ENCODE assay signal across 13 cellular contexts in the genomic region with DNA sequence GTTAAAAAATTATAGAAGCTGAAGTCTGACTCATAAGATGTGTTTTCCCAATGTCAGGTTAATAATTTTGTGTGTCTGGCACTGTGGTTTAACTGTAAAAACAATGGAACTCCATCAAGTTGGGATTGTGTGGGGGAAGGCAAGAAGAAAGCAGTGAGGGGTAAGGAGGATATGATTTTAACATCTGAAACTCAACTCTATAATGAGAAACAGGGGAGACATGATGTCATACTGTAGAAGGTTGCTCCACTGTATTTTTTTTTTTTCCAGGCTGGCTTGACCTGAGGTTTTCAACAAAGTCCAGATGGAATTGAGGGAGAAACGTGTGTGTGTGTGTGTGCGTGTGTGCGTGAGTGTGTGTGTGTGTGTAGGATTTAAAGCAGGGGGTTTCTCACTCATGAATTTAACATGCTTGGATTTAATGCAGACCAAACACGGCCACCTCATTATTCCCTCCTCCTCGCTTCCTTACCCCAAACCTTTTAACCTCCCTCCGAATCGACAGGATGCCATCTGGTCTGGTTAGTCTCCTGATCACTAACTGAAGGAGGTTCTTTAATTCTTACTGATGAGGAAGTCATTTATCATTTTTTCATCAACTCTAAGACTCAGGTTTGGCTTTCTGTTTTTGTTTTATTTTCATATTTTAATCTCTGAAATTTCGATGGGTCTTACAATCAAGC.
A peak's percentile ranks its signal among the peaks of the same experiment; 100 is the strongest.
DNase-seq lines count a peak whose midpoint lies in the region; ATAC-seq, FAIRE-seq and TF ChIP-seq lines count a peak whose summit lies in the region.
"Had no signal": no experiment of that assay in that cellular context is flagged by ENCODE, and none has a peak within 500 bp of the region (broad histone marks: within the 10 kb centered on the region; RNA-seq: fewer than 3 reads in every experiment).

No MANE protein-coding gene starts in this region.

- H3K27ac ChIP-seq in astrocyte (ENCODE audit: low read depth, low read length), result no peak overlapping the region
- no peak overlapping the region for H3K27ac ChIP-seq in A673 (ENCODE audit: low read depth, low read length, poor library complexity, severe bottlenecking)
- H3K27ac ChIP-seq: uterus had no signal

- H3K36me3 ChIP-seq in astrocyte (ENCODE audit: insufficient read depth, low read length) (no peaks in the 10 kb centered on the region), kidney epithelial cell (ENCODE audit: control insufficient read depth, insufficient read depth, low read length) (no peaks in the 10 kb centered on the region), A673 (ENCODE audit: insufficient read depth, low read length, poor library complexity, severe bottlenecking) (no peaks in the 10 kb centered on the region)
- H3K36me3 ChIP-seq: uterus had no signal

- CTCF ChIA-PET in A673 (lab: Charles Lee), result no interaction called here
- CTCF ChIA-PET in activated CD4-positive, alpha-beta memory T cell treated with anti-CD3 and anti-CD28 coated beads for 36 hours (lab: Charles Lee), result interaction anchor here (0.6 kb wide), 1 partner anchor 22 kb away, joined by 3 read pairs; no protein-coding TSS in a partner anchor

- peak overlapping the region; percentile 76 for H3K4me2 ChIP-seq in astrocyte (ENCODE audit: low read length)

- H3K4me3 Mint-ChIP-seq in astrocyte (ENCODE audit: unreplicated experiment), result no peak overlapping the region
- no peak overlapping the region for H3K4me3 Mint-ChIP-seq in activated CD4-positive, alpha-beta memory T cell treated with anti-CD3 and anti-CD28 coated beads for 36 hours
- no peak overlapping the region for H3K4me3 Mint-ChIP-seq in activated naive CD8-positive, alpha-beta T cell treated with anti-CD3 and anti-CD28 coated beads, Interleukin-2, amount 50 U/mL, for 24 hours

- H3K36me3 Mint-ChIP-seq in astrocyte (ENCODE audit: low read depth, unreplicated experiment), result no peaks in the 10 kb centered on the region
- H3K36me3 Mint-ChIP-seq in activated CD4-positive, alpha-beta memory T cell treated with anti-CD3 and anti-CD28 coated beads for 36 hours, result no peaks in the 10 kb centered on the region
- H3K36me3 Mint-ChIP-seq in activated naive CD8-positive, alpha-beta T cell treated with anti-CD3 and anti-CD28 coated beads, Interleukin-2, amount 50 U/mL, for 24 hours (ENCODE audit: low read depth), result no peaks in the 10 kb centered on the region

- H3K27me3 ChIP-seq in astrocyte (ENCODE audit: insufficient read depth, low read length) (no peaks in the 10 kb centered on the region), kidney epithelial cell (ENCODE audit: control insufficient read depth, insufficient read depth, low read length) (no peaks in the 10 kb centered on the region), A673 (replicated peaks; ENCODE audit: insufficient read depth, low read depth, low read length, poor library complexity) (no peaks in the 10 kb centered on the region)
- H3K27me3 ChIP-seq: uterus had no signal

- no peak for ATAC-seq in activated naive CD8-positive, alpha-beta T cell treated with anti-CD3 and anti-CD28 coated beads, Interleukin-2, amount 50 U/mL, for 24 hours
- ATAC-seq: left ventricle myocardium superior had no signal

- H3K79me2 ChIP-seq in astrocyte (ENCODE audit: insufficient read depth, low read length), result no peaks in the 10 kb centered on the region

- H3K4me1 Mint-ChIP-seq in astrocyte (ENCODE audit: low read depth, unreplicated experiment), result peaks cover 5% of the 10 kb centered on the region
- H3K4me1 Mint-ChIP-seq in activated CD4-positive, alpha-beta memory T cell treated with anti-CD3 and anti-CD28 coated beads for 36 hours (ENCODE audit: low read depth), result no peaks in the 10 kb centered on the region
- no peaks in the 10 kb centered on the region for H3K4me1 Mint-ChIP-seq in activated naive CD8-positive, alpha-beta T cell treated with anti-CD3 and anti-CD28 coated beads, Interleukin-2, amount 50 U/mL, for 24 hours

- POLR2A ChIA-PET in A673 (lab: Charles Lee; ENCODE audit: low non-redundant PET), result no interaction called here
- POLR2A ChIA-PET in activated CD4-positive, alpha-beta memory T cell treated with anti-CD3 and anti-CD28 coated beads for 36 hours (lab: Charles Lee), result no interaction called here

- H3K9ac ChIP-seq in astrocyte (ENCODE audit: low read length), result peak overlapping the region; percentile 4

- H2AFZ ChIP-seq in astrocyte (ENCODE audit: low read depth, low read length), result peak overlapping the region; percentile 23

- no TSS peak for BruUV-seq in A673 (replicated peaks; lab: Mats Ljungman, UMichigan)

- intact Hi-C loops in A673 (cut with micrococcal nuclease; ENCODE audit: unreplicated experiment), result no loop called here
- intact Hi-C loops in activated CD4-positive, alpha-beta memory T cell treated with anti-CD3 and anti-CD28 coated beads for 36 hours (cut with micrococcal nuclease), result no loop called here

- no peaks in the 10 kb centered on the region for H3K27me3 Mint-ChIP-seq in astrocyte (ENCODE audit: low read depth, unreplicated experiment)
- peaks cover 2% of the 10 kb centered on the region for H3K27me3 Mint-ChIP-seq in activated CD4-positive, alpha-beta memory T cell treated with anti-CD3 and anti-CD28 coated beads for 36 hours
- H3K27me3 Mint-ChIP-seq in activated naive CD8-positive, alpha-beta T cell treated with anti-CD3 and anti-CD28 coated beads, Interleukin-2, amount 50 U/mL, for 24 hours, result peaks cover 2% of the 10 kb centered on the region

- H3K4me1 ChIP-seq in astrocyte (ENCODE audit: insufficient read depth, low read length) (peaks cover 6% of the 10 kb centered on the region), A673 (ENCODE audit: insufficient read depth, low read length, poor library complexity, severe bottlenecking) (no peaks in the 10 kb centered on the region)
- H3K4me1 ChIP-seq: uterus had no signal

- no peak for FAIRE-seq in astrocyte (lab: Jason Lieb, UNC)

- no peak for TF ChIP-seq CTCF in astrocyte (IDR thresholded peaks at IDR 0.05; ENCODE audit: insufficient read depth, low read depth, low read length)
- no peak for TF ChIP-seq CTCF in kidney epithelial cell (IDR thresholded peaks at IDR 0.05; ENCODE audit: insufficient read depth, low read length, poor library complexity, severe bottlenecking)
- no peak for TF ChIP-seq CTCF in A673 (conservative IDR thresholded peaks at IDR 0.05; ENCODE audit: low read depth, low read length)

- no peaks in the 10 kb centered on the region for H4K20me1 ChIP-seq in astrocyte (ENCODE audit: insufficient read depth, low read length)

- H3K9me3 Mint-ChIP-seq in astrocyte (ENCODE audit: unreplicated experiment), result no peaks in the 10 kb centered on the region
- H3K9me3 Mint-ChIP-seq in activated CD4-positive, alpha-beta memory T cell treated with anti-CD3 and anti-CD28 coated beads for 36 hours, result peaks cover 4% of the 10 kb centered on the region
- peaks cover 4% of the 10 kb centered on the region for H3K9me3 Mint-ChIP-seq in activated naive CD8-positive, alpha-beta T cell treated with anti-CD3 and anti-CD28 coated beads, Interleukin-2, amount 50 U/mL, for 24 hours

- peak overlapping the region; percentile 42 for H3K27ac Mint-ChIP-seq in astrocyte (ENCODE audit: unreplicated experiment)
- H3K27ac Mint-ChIP-seq in activated CD4-positive, alpha-beta memory T cell treated with anti-CD3 and anti-CD28 coated beads for 36 hours, result no peak overlapping the region
- H3K27ac Mint-ChIP-seq in activated naive CD8-positive, alpha-beta T cell treated with anti-CD3 and anti-CD28 coated beads, Interleukin-2, amount 50 U/mL, for 24 hours, result no peak overlapping the region

- H3K9me3 ChIP-seq in astrocyte (ENCODE audit: insufficient read depth, low read depth, low read length) (no peaks in the 10 kb centered on the region), A673 (ENCODE audit: low read depth, low read length, poor library complexity, severe bottlenecking) (no peaks in the 10 kb centered on the region)
- H3K9me3 ChIP-seq: uterus had no signal

- DNase-seq in AG08395 (ENCODE audit: low spot score), result peak; percentile 43
- DNase-seq in HCEC 1CT, result peak; percentile 68
- peak; percentile 94 for DNase-seq in astrocyte (ENCODE audit: low read depth)
- DNase-seq in kidney epithelial cell (ENCODE audit: low read depth), result peak; percentile 95
- DNase-seq in DMS114 treated with DMSO at 0.1 percent for 48 hours (lab: John Stamatoyannopoulos, UW; ENCODE audit: unreplicated experiment), result no peak
- no peak for DNase-seq in A673 (ENCODE audit: low spot score)
- no peak for DNase-seq in activated CD4-positive, alpha-beta memory T cell treated with anti-CD3 and anti-CD28 coated beads for 36 hours
- DNase-seq in activated naive CD8-positive, alpha-beta T cell treated with anti-CD3 and anti-CD28 coated beads, Interleukin-2, amount 50 U/mL, for 24 hours, result no peak
- DNase-seq: activated CD4-positive, alpha-beta T cell treated with anti-CD3 and anti-CD28 coated beads, Interleukin-2, amount 50 U/mL, for 4 hours; KBM-7; left ventricle myocardium superior; SW 1271; uterus had no signal

- H3K4me3 ChIP-seq in astrocyte (ENCODE audit: insufficient read depth, low read depth, low read length) (no peak overlapping the region), kidney epithelial cell (ENCODE audit: low read depth, low read length) (no peak overlapping the region), A673 (ENCODE audit: low read depth, low read length, poor library complexity, severe bottlenecking) (no peak overlapping the region)
- H3K4me3 ChIP-seq: uterus had no signal

Comparison
In these comparisons a context has a peak if more than half of its experiments do, and no peak if none do; other contexts are left out.
1. DNase-seq: peak in AG08395 (single experiment), HCEC 1CT (single experiment), astrocyte (single experiment) and kidney epithelial cell (single experiment); none in DMS114 treated with DMSO at 0.1 percent for 48 hours (single experiment), A673 (single experiment), activated CD4-positive, alpha-beta memory T cell treated with anti-CD3 and anti-CD28 coated beads for 36 hours (single experiment) and activated naive CD8-positive, alpha-beta T cell treated with anti-CD3 and anti-CD28 coated beads, Interleukin-2, amount 50 U/mL, for 24 hours (single experiment).